In the genomic region with DNA sequence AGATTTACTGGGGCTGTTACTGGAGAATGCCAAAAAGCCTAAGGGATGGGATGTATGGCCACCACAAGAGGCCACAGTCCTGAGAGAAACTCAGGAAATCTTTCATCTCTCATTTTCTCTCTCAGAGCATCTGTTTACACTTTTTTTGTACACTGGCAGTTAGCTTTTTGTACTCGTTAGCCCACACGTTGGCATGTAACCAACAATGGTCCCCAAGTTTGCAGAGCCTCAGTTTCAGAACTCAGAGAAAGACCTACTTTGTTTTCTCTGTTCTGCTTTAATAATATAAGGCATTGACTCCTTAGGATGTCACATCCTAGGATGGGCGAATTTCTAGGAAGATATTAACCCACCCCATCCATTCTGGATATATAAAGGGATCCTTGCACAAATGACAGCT, we compare ENCODE assay signal across 16 cellular contexts.
DNase-seq lines count a peak whose midpoint lies in the region; ATAC-seq and TF ChIP-seq lines count a peak whose summit lies in the region.
"Had no signal": no experiment of that assay in that cellular context is flagged by ENCODE, and none has a peak within 500 bp of the region (broad histone marks: within the 10 kb centered on the region; RNA-seq: fewer than 3 reads in every experiment).

No MANE protein-coding gene starts in this region.

- H3K4me2 ChIP-seq in SK-N-SH = no peak overlapping the region
- H3K4me2 ChIP-seq in smooth muscle cell = no peak overlapping the region
- H3K4me2 ChIP-seq: BLaER1 had no signal

- no peaks in the 10 kb centered on the region for H3K9me2 ChIP-seq in SK-N-SH

- H3F3A ChIP-seq in SK-N-SH (replicated peaks; ENCODE audit: insufficient read depth) (no peaks in the 10 kb centered on the region), smooth muscle cell (ENCODE audit: low read depth) (no peaks in the 10 kb centered on the region)

- no peaks in the 10 kb centered on the region for H4K20me1 ChIP-seq in SK-N-SH (ENCODE audit: insufficient read depth)
- H4K20me1 ChIP-seq in smooth muscle cell (ENCODE audit: low read depth) = no peaks in the 10 kb centered on the region
- H4K20me1 ChIP-seq: BLaER1 had no signal

- H3K27me3 ChIP-seq in SK-N-SH (ENCODE audit: insufficient read depth) (no peaks in the 10 kb centered on the region), smooth muscle cell (ENCODE audit: low read depth) (no peaks in the 10 kb centered on the region)
- H3K27me3 ChIP-seq: BLaER1 had no signal

- no peak for TF ChIP-seq RAD21 in SK-N-SH (IDR thresholded peaks at IDR 0.05; ENCODE audit: low read length)

- POLR2A ChIA-PET in SK-N-SH (lab: Yijun Ruan, JAX) = no interaction called here

- H3K9me3 ChIP-seq in SK-N-SH = no peaks in the 10 kb centered on the region
- H3K9me3 ChIP-seq in smooth muscle cell (replicated peaks; ENCODE audit: low read depth) = no peaks in the 10 kb centered on the region
- H3K9me3 ChIP-seq: BLaER1 had no signal

- DNase-seq in SK-N-SH (no peak), NCI-H146 (lab: John Stamatoyannopoulos, UW) (peak; percentile 36), RPMI7951 (ENCODE audit: low read depth) (peak; percentile 38), smooth muscle cell (lab: John Stamatoyannopoulos, UW; ENCODE audit: unreplicated experiment) (no peak)
- DNase-seq in stimulated activated CD4-positive, alpha-beta T cell treated with anti-CD3 and anti-CD28 coated beads, Interleukin-12 subunit alpha, Interleukin-12 subunit beta, amount 100 ng/mL, for 4 hours = no peak
- DNase-seq: 8988T; Calu3; CD4-positive, alpha-beta memory T cell; GDM1; GOT3; H7; HFFc6 had no signal

- H3K27ac ChIP-seq in SK-N-SH (ENCODE audit: low read depth in 2 of 2, low read length in 1 of 2) (no peak overlapping the region), smooth muscle cell (ENCODE audit: low read depth) (no peak overlapping the region)
- H3K27ac ChIP-seq: BLaER1 had no signal

- H3K9ac ChIP-seq in SK-N-SH (no peak overlapping the region), smooth muscle cell (ENCODE audit: low read depth) (no peak overlapping the region)
- H3K9ac ChIP-seq: BLaER1 had no signal

- H3K4me1 ChIP-seq in SK-N-SH (ENCODE audit: control insufficient read depth in 1 of 2, insufficient read depth in 2 of 2, low read depth in 1 of 2, low read length in 1 of 2) = peaks cover 0 to 4% of the 10 kb centered on the region in 2 experiments; a peak in 1 of 4 replicates
- H3K4me1 ChIP-seq in smooth muscle cell (ENCODE audit: low read depth) = peaks cover 4% of the 10 kb centered on the region
- H3K4me1 ChIP-seq: BLaER1 had no signal

- TF ChIP-seq CTCF in SK-N-SH (IDR thresholded peaks at IDR 0.05) (no peak), smooth muscle cell (IDR thresholded peaks at IDR 0.05; ENCODE audit: borderline replicate concordance, insufficient read depth, poor library complexity, severe bottlenecking) (no peak)

- WGBS in SK-N-SH (ENCODE audit: low lambda C conversion rate) = 48% methylated on average over 3 of the region's 3 CpGs
- 80% methylated on average over 3 of the region's 3 CpGs for WGBS in smooth muscle cell (ENCODE audit: low lambda C conversion rate)

- no peak overlapping the region for H3K4me3 ChIP-seq in SK-N-SH (ENCODE audit: low read depth in 2 of 2, low read length in 1 of 2)
- H3K4me3 ChIP-seq in smooth muscle cell = no peak overlapping the region
- H3K4me3 ChIP-seq: BLaER1 had no signal

- CTCF ChIA-PET in SK-N-SH (lab: Yijun Ruan, JAX) = no interaction called here

- H3K36me3 ChIP-seq in SK-N-SH (replicated peaks in 1 of 2; ENCODE audit: control insufficient read depth in 1 of 2, insufficient read depth in 2 of 2, low read length in 1 of 2) = no peaks in the 10 kb centered on the region
- H3K36me3 ChIP-seq in smooth muscle cell (ENCODE audit: low read depth) = no peaks in the 10 kb centered on the region
- H3K36me3 ChIP-seq: BLaER1 had no signal

- no peak for TF ChIP-seq EP300 in SK-N-SH (IDR thresholded peaks at IDR 0.05; ENCODE audit: borderline replicate concordance in 1 of 2, low read depth in 1 of 2, low read length in 1 of 2)

- H3K79me2 ChIP-seq in SK-N-SH (ENCODE audit: insufficient read depth) = no peaks in the 10 kb centered on the region
- H3K79me2 ChIP-seq in smooth muscle cell (ENCODE audit: low read depth) = no peaks in the 10 kb centered on the region

- H2AFZ ChIP-seq in SK-N-SH (ENCODE audit: low read depth) = 0 out of 2 replicates have a peak overlapping the region, but pooled peaks have one; percentile 17
- no peak overlapping the region for H2AFZ ChIP-seq in smooth muscle cell (ENCODE audit: low read depth)

- ATAC-seq in SK-N-SH treated with all-trans-retinoic acid at 6 μM for 48 hours = no peak
- ATAC-seq in HG03565 (IDR thresholded peaks at IDR 0.05; ENCODE audit: unreplicated experiment) = no peak
- ATAC-seq: HCT116 had no signal

TF ChIP-seq in SK-N-SH, 30 proteins besides CTCF, POLR2A, EP300 and RAD21 (continues in another document):
- TF ChIP-seq MEF2A (IDR thresholded peaks at IDR 0.05; ENCODE audit: borderline replicate concordance, low read depth) = no peak
- no peak for TF ChIP-seq GABPA (IDR thresholded peaks at IDR 0.05; ENCODE audit: low read depth)
- TF ChIP-seq TAF1 (IDR thresholded peaks at IDR 0.05; ENCODE audit: borderline replicate concordance, low read depth, low read length) = no peak
- no peak for TF ChIP-seq SIN3A (IDR thresholded peaks at IDR 0.05; ENCODE audit: borderline replicate concordance, low read depth, low read length)
- no peak for TF ChIP-seq FOSL2 (IDR thresholded peaks at IDR 0.05; ENCODE audit: borderline replicate concordance, low read depth)
- TF ChIP-seq, protein P1, sequence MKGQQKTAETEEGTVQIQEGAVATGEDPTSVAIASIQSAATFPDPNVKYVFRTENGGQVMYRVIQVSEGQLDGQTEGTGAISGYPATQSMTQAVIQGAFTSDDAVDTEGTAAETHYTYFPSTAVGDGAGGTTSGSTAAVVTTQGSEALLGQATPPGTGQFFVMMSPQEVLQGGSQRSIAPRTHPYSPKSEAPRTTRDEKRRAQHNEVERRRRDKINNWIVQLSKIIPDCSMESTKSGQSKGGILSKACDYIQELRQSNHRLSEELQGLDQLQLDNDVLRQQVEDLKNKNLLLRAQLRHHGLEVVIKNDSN (IDR thresholded peaks at IDR 0.05; ENCODE audit: borderline replicate concordance, low read depth) = no peak
- TF ChIP-seq NFIC (IDR thresholded peaks at IDR 0.05; ENCODE audit: borderline replicate concordance) = no peak
- no peak for TF ChIP-seq TCF12 (IDR thresholded peaks at IDR 0.05)
- no peak for TF ChIP-seq TEAD4 (IDR thresholded peaks at IDR 0.05; ENCODE audit: borderline replicate concordance, insufficient read depth)
- TF ChIP-seq, protein P2, sequence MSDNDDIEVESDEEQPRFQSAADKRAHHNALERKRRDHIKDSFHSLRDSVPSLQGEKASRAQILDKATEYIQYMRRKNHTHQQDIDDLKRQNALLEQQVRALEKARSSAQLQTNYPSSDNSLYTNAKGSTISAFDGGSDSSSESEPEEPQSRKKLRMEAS (IDR thresholded peaks at IDR 0.05; ENCODE audit: low read depth) = no peak
- no peak for TF ChIP-seq RXRA (IDR thresholded peaks at IDR 0.05; ENCODE audit: borderline replicate concordance, low read depth)
- TF ChIP-seq, protein P3, sequence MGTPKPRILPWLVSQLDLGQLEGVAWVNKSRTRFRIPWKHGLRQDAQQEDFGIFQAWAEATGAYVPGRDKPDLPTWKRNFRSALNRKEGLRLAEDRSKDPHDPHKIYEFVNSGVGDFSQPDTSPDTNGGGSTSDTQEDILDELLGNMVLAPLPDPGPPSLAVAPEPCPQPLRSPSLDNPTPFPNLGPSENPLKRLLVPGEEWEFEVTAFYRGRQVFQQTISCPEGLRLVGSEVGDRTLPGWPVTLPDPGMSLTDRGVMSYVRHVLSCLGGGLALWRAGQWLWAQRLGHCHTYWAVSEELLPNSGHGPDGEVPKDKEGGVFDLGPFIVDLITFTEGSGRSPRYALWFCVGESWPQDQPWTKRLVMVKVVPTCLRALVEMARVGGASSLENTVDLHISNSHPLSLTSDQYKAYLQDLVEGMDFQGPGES (IDR thresholded peaks at IDR 0.05; ENCODE audit: low read depth, low read length) = no peak

TF ChIP-seq in SK-N-SH treated with all-trans-retinoic acid at 6 μM for 48 hours, 23 proteins besides CTCF, POLR2A, EP300 and RAD21 (continues in another document):
- TF ChIP-seq OSR1 (CRISPR knock-in tag; IDR thresholded peaks at IDR 0.05) = no peak
- TF ChIP-seq RARB (CRISPR knock-in tag; IDR thresholded peaks at IDR 0.05) = no peak
- TF ChIP-seq ZNF70 (CRISPR knock-in tag; IDR thresholded peaks at IDR 0.05) = no peak
- no peak for TF ChIP-seq ZNF8 (CRISPR knock-in tag; IDR thresholded peaks at IDR 0.05)
- no peak for TF ChIP-seq ZC3H10 (CRISPR knock-in tag; IDR thresholded peaks at IDR 0.05)
- no peak for TF ChIP-seq PPARA (CRISPR knock-in tag; IDR thresholded peaks at IDR 0.05; ENCODE audit: borderline replicate concordance)
- no peak for TF ChIP-seq TOX (CRISPR knock-in tag; IDR thresholded peaks at IDR 0.05; ENCODE audit: borderline replicate concordance)
- TF ChIP-seq CSDC2 (CRISPR knock-in tag; IDR thresholded peaks at IDR 0.05) = no peak
- TF ChIP-seq ARNTL (CRISPR knock-in tag; IDR thresholded peaks at IDR 0.05; ENCODE audit: borderline replicate concordance, low read depth) = no peak
- no peak for TF ChIP-seq SNAI2 (CRISPR knock-in tag; IDR thresholded peaks at IDR 0.05)
- TF ChIP-seq BACH2 (CRISPR knock-in tag; IDR thresholded peaks at IDR 0.05; ENCODE audit: borderline replicate concordance) = no peak
- TF ChIP-seq, protein P4, sequence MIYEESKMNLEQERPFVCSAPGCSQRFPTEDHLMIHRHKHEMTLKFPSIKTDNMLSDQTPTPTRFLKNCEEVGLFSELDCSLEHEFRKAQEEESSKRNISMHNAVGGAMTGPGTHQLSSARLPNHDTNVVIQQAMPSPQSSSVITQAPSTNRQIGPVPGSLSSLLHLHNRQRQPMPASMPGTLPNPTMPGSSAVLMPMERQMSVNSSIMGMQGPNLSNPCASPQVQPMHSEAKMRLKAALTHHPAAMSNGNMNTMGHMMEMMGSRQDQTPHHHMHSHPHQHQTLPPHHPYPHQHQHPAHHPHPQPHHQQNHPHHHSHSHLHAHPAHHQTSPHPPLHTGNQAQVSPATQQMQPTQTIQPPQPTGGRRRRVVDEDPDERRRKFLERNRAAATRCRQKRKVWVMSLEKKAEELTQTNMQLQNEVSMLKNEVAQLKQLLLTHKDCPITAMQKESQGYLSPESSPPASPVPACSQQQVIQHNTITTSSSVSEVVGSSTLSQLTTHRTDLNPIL (CRISPR knock-in tag; IDR thresholded peaks at IDR 0.05; ENCODE audit: low read depth) = no peak
- TF ChIP-seq ESRRG (CRISPR knock-in tag; IDR thresholded peaks at IDR 0.05) = no peak
- no peak for TF ChIP-seq ZFP30 (CRISPR knock-in tag; IDR thresholded peaks at IDR 0.05)

Comparison
In these comparisons a context has a peak if more than half of its experiments do, and no peak if none do; other contexts are left out.
1. DNase-seq: peak in NCI-H146 (single experiment) and RPMI7951 (single experiment); none in SK-N-SH (single experiment), smooth muscle cell (single experiment) and stimulated activated CD4-positive, alpha-beta T cell treated with anti-CD3 and anti-CD28 coated beads, Interleukin-12 subunit alpha, Interleukin-12 subunit beta, amount 100 ng/mL, for 4 hours (single experiment).